Comparison of ENCODE assay signal across 14 cellular contexts in the genomic region with DNA sequence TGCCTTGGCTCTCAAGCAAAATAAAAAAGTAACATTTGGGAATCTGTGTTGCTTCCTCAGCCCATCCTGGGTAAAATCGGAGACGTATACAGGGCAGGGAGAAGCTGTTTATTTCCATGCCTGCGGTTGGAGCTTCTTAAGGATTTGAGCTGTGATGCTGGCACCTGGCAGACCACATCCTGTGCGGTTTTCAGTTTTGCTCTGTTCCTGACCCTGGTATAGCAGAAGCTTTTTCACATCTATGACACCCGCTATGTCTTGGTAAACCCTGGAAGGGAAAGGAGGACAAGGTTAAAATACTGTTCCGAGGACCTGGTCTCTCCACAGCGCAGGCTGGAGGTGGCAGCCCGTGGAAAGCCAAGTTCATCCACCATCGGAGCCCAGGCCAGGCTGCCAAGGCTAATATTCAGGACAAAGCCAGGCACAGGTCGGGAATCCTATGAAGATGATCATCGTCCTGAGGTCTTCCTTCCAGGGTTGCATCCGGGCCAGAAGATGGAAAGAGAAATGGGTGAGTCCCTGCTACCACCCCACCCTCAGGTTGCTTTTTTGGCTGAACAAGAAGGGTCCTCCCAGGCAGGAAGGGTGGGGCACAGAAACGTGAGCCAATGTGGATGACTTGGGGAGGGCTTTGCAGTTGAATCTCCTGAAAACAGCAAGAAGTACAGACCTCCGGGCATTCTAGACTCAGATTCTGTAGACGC. TPM values are rescaled to one million over a fixed set of nuclear protein-coding genes. Genes with fewer than 3 reads are reported as not detected.
DNase-seq lines count a peak whose midpoint lies in the region; ATAC-seq and TF ChIP-seq lines count a peak whose summit lies in the region.
"Not testable (repeated sequence)": the region's sequence is repeated elsewhere in the genome, so short reads cannot be mapped to it uniquely, and the experiment has no call there.
"Had no signal": no experiment of that assay in that cellular context is flagged by ENCODE, and none has a peak within 500 bp of the region (broad histone marks: within the 10 kb centered on the region; RNA-seq: fewer than 3 reads in every experiment).

No MANE protein-coding gene starts in this region.

- peaks cover 16% of the 10 kb centered on the region for H3K4me1 Mint-ChIP-seq in CD8-positive, alpha-beta T cell (ENCODE audit: low read depth)
- H3K4me1 Mint-ChIP-seq in activated CD4-positive, alpha-beta T cell treated with anti-CD3 and anti-CD28 coated beads for 36 hours = peaks cover 35% of the 10 kb centered on the region
- H3K4me1 Mint-ChIP-seq in activated T-cell treated with anti-CD3 and anti-CD28 coated beads, Interleukin-2, amount 50 U/mL, for 72 hours (ENCODE audit: low read depth) = peaks cover 35% of the 10 kb centered on the region
- peaks cover 26% of the 10 kb centered on the region for H3K4me1 Mint-ChIP-seq in activated naive CD8-positive, alpha-beta T cell treated with anti-CD3 and anti-CD28 coated beads, Interleukin-2, amount 50 U/mL, for 24 hours
- peaks cover 14 to 31% (median 23%) of the 10 kb centered on the region in 7 donors for H3K4me1 Mint-ChIP-seq in naive thymus-derived CD4-positive, alpha-beta T cell

- not testable (repeated sequence) for H3K9me3 ChIP-seq in CD8-positive, alpha-beta T cell (ENCODE audit: low read length); OCI-LY3 (ENCODE audit: insufficient read depth, low read length); naive thymus-derived CD4-positive, alpha-beta T cell (ENCODE audit: control insufficient read depth in 2 of 3, low read length in 3 of 3); thymus (ENCODE audit: control insufficient read depth)

- H3K79me2 ChIP-seq in OCI-LY3 (ENCODE audit: low read length) = not testable (repeated sequence)

- intact Hi-C loops in CD8-positive, alpha-beta T cell (cut with DNase I, micrococcal nuclease); activated CD4-positive, alpha-beta T cell treated with anti-CD3 and anti-CD28 coated beads for 36 hours (cut with DNase I, micrococcal nuclease); naive thymus-derived CD4-positive, alpha-beta T cell (cut with micrococcal nuclease): not testable (repeated sequence)

- not testable (repeated sequence) for DNase-seq in CD8-positive, alpha-beta T cell; activated T-cell treated with anti-CD3 and anti-CD28 coated beads, Interleukin-2, amount 50 U/mL, for 72 hours; activated naive CD8-positive, alpha-beta T cell treated with anti-CD3 and anti-CD28 coated beads, Interleukin-2, amount 50 U/mL, for 24 hours
- peak; percentile 49 for DNase-seq in HT1080 (ENCODE audit: low read depth)
- DNase-seq in activated CD4-positive, alpha-beta T cell treated with anti-CD3 and anti-CD28 coated beads for 36 hours = peak; percentile 46
- DNase-seq in naive thymus-derived CD4-positive, alpha-beta T cell = peak in 4 of 9 donors; percentile 11 to 28 (median 20)

- peak overlapping the region; percentile 10; the same call in 1 of the 2 replicates for H3K4me2 ChIP-seq in OCI-LY3 (ENCODE audit: low read length)

- H3K27me3 ChIP-seq in CD8-positive, alpha-beta T cell (ENCODE audit: insufficient read depth, low read length); naive thymus-derived CD4-positive, alpha-beta T cell (ENCODE audit: control insufficient read depth in 2 of 2, insufficient read depth in 2 of 2, low read length in 2 of 2); thymus (ENCODE audit: control insufficient read depth, insufficient read depth): not testable (repeated sequence)
- peaks cover 54% of the 10 kb centered on the region for H3K27me3 ChIP-seq in OCI-LY3 (ENCODE audit: low read depth, low read length)

- H3K4me3 Mint-ChIP-seq in CD8-positive, alpha-beta T cell = peak overlapping the region; percentile 43
- H3K4me3 Mint-ChIP-seq in activated CD4-positive, alpha-beta T cell treated with anti-CD3 and anti-CD28 coated beads for 36 hours; activated naive CD8-positive, alpha-beta T cell treated with anti-CD3 and anti-CD28 coated beads, Interleukin-2, amount 50 U/mL, for 24 hours: not testable (repeated sequence)
- H3K4me3 Mint-ChIP-seq in activated T-cell treated with anti-CD3 and anti-CD28 coated beads, Interleukin-2, amount 50 U/mL, for 72 hours = peak overlapping the region; percentile 12 to 27
- H3K4me3 Mint-ChIP-seq in naive thymus-derived CD4-positive, alpha-beta T cell = peak overlapping the region; percentile 37 to 79 (median 58)

- H3K4me1 ChIP-seq in CD8-positive, alpha-beta T cell (ENCODE audit: insufficient read depth, low read length); naive thymus-derived CD4-positive, alpha-beta T cell (ENCODE audit: control insufficient read depth in 2 of 2, insufficient read depth in 2 of 2, low read length in 2 of 2); thymus (ENCODE audit: control insufficient read depth, insufficient read depth, low read length): not testable (repeated sequence)
- H3K4me1 ChIP-seq in OCI-LY3 (ENCODE audit: low read length) = peaks cover 21% of the 10 kb centered on the region

- TF ChIP-seq CTCF in CD8-positive, alpha-beta T cell (IDR thresholded peaks at IDR 0.05); OCI-LY3 (IDR thresholded peaks at IDR 0.05; ENCODE audit: low read depth, low read length): not testable (repeated sequence)

- CTCF ChIA-PET in CD8-positive, alpha-beta T cell (lab: Charles Lee); activated CD4-positive, alpha-beta T cell treated with anti-CD3 and anti-CD28 coated beads for 36 hours (lab: Charles Lee); naive thymus-derived CD4-positive, alpha-beta T cell (lab: Charles Lee): not testable (repeated sequence)

- not testable (repeated sequence) for H3K9ac ChIP-seq in OCI-LY3 (ENCODE audit: low read length)

- H3K36me3 ChIP-seq in CD8-positive, alpha-beta T cell (ENCODE audit: insufficient read depth, low read length); OCI-LY3 (replicated peaks; ENCODE audit: low read depth, low read length); naive thymus-derived CD4-positive, alpha-beta T cell (ENCODE audit: control insufficient read depth in 2 of 3, insufficient read depth in 3 of 3, low read length in 3 of 3); thymus (ENCODE audit: control insufficient read depth, insufficient read depth): not testable (repeated sequence)

- H3K4me3 ChIP-seq in CD8-positive, alpha-beta T cell (ENCODE audit: low read depth, low read length); OCI-LY3 (ENCODE audit: low read length); naive thymus-derived CD4-positive, alpha-beta T cell (ENCODE audit: low read length): not testable (repeated sequence)
- H3K4me3 ChIP-seq in thymus (ENCODE audit: low read length) = peak overlapping the region; percentile 21

- POLR2A ChIA-PET in CD8-positive, alpha-beta T cell (lab: Charles Lee); activated CD4-positive, alpha-beta T cell treated with anti-CD3 and anti-CD28 coated beads for 36 hours (lab: Charles Lee): not testable (repeated sequence)
- POLR2A ChIA-PET in naive thymus-derived CD4-positive, alpha-beta T cell (lab: Charles Lee) = interaction anchor here (1.0 kb wide), 1 partner anchor 49 kb away, joined by 3 read pairs; the partner anchor contains the start of gene LENG8

- H3K27ac ChIP-seq in CD8-positive, alpha-beta T cell (ENCODE audit: low read depth, low read length); OCI-LY3 (ENCODE audit: low read length); naive thymus-derived CD4-positive, alpha-beta T cell (ENCODE audit: low read depth, low read length): not testable (repeated sequence)
- H3K27ac ChIP-seq in thymus (ENCODE audit: low read depth) = peak overlapping the region; percentile 52

- not testable (repeated sequence) for H2AFZ ChIP-seq in OCI-LY3 (ENCODE audit: low read depth, low read length)

- H4K20me1 ChIP-seq in OCI-LY3 (ENCODE audit: insufficient read depth, low read length) = not testable (repeated sequence)

- H3K36me3 Mint-ChIP-seq in CD8-positive, alpha-beta T cell; activated CD4-positive, alpha-beta T cell treated with anti-CD3 and anti-CD28 coated beads for 36 hours (ENCODE audit: low read depth); activated T-cell treated with anti-CD3 and anti-CD28 coated beads, Interleukin-2, amount 50 U/mL, for 72 hours (ENCODE audit: insufficient read depth in 2 of 2); activated naive CD8-positive, alpha-beta T cell treated with anti-CD3 and anti-CD28 coated beads, Interleukin-2, amount 50 U/mL, for 24 hours (ENCODE audit: low read depth); naive thymus-derived CD4-positive, alpha-beta T cell: not testable (repeated sequence)

- WGBS in thymus = 34% methylated on average over 9 of the region's 15 CpGs

- peak; percentile 79 for ATAC-seq in CD8-positive, alpha-beta T cell
- peak; percentile 80 for ATAC-seq in activated CD4-positive, alpha-beta T cell treated with anti-CD3 and anti-CD28 coated beads for 36 hours
- peak; percentile 74 to 75 for ATAC-seq in activated T-cell treated with anti-CD3 and anti-CD28 coated beads, Interleukin-2, amount 50 U/mL, for 72 hours (replicated peaks in 1 of 2)
- ATAC-seq in activated naive CD8-positive, alpha-beta T cell treated with anti-CD3 and anti-CD28 coated beads, Interleukin-2, amount 50 U/mL, for 24 hours = peak; percentile 57
- peak; percentile 73 for ATAC-seq in naive thymus-derived CD4-positive, alpha-beta T cell

- peaks cover 27% of the 10 kb centered on the region for H3K27me3 Mint-ChIP-seq in CD8-positive, alpha-beta T cell (ENCODE audit: low read depth)
- peaks cover 23% of the 10 kb centered on the region for H3K27me3 Mint-ChIP-seq in activated CD4-positive, alpha-beta T cell treated with anti-CD3 and anti-CD28 coated beads for 36 hours
- H3K27me3 Mint-ChIP-seq in activated T-cell treated with anti-CD3 and anti-CD28 coated beads, Interleukin-2, amount 50 U/mL, for 72 hours (ENCODE audit: low read depth) = peaks cover 41% of the 10 kb centered on the region
- peaks cover 44% of the 10 kb centered on the region for H3K27me3 Mint-ChIP-seq in activated naive CD8-positive, alpha-beta T cell treated with anti-CD3 and anti-CD28 coated beads, Interleukin-2, amount 50 U/mL, for 24 hours
- peaks cover 6 to 42% (median 24%) of the 10 kb centered on the region in 5 donors for H3K27me3 Mint-ChIP-seq in naive thymus-derived CD4-positive, alpha-beta T cell

- not testable (repeated sequence) for H3K27ac Mint-ChIP-seq in CD8-positive, alpha-beta T cell; activated CD4-positive, alpha-beta T cell treated with anti-CD3 and anti-CD28 coated beads for 36 hours; activated T-cell treated with anti-CD3 and anti-CD28 coated beads, Interleukin-2, amount 50 U/mL, for 72 hours; activated naive CD8-positive, alpha-beta T cell treated with anti-CD3 and anti-CD28 coated beads, Interleukin-2, amount 50 U/mL, for 24 hours
- H3K27ac Mint-ChIP-seq in naive thymus-derived CD4-positive, alpha-beta T cell = peak overlapping the region in 1 of 9 donors; percentile 65

- H3K9me3 Mint-ChIP-seq in CD8-positive, alpha-beta T cell; activated CD4-positive, alpha-beta T cell treated with anti-CD3 and anti-CD28 coated beads for 36 hours (ENCODE audit: low read depth); activated T-cell treated with anti-CD3 and anti-CD28 coated beads, Interleukin-2, amount 50 U/mL, for 72 hours; activated naive CD8-positive, alpha-beta T cell treated with anti-CD3 and anti-CD28 coated beads, Interleukin-2, amount 50 U/mL, for 24 hours; naive thymus-derived CD4-positive, alpha-beta T cell: not testable (repeated sequence)

RNA-seq across cellular contexts. Expression of gene LAIR2, which starts 4.7 kb away (rescaled TPM):
- total RNA-seq in CD8-positive, alpha-beta T cell = not detected
- total RNA-seq in HT1080 (2014; rRNA removed; shearing (Covaris generic)) = not detected in 2 replicates
- not detected in 2 replicates for polyA plus RNA-seq in HT1080 (2015; cell fraction: cytosol; rRNA removed)
- polyA plus RNA-seq in HT1080 (2015; cell fraction: nucleus; rRNA removed) = not detected in 2 replicates
- total RNA-seq in activated CD4-positive, alpha-beta T cell treated with anti-CD3 and anti-CD28 coated beads for 36 hours = 1 to 10 TPM; 3.7 to 5.1 TPM
- total RNA-seq in activated T-cell treated with anti-CD3 and anti-CD28 coated beads, Interleukin-2, amount 50 U/mL, for 72 hours = 10 to 100 TPM in 1 of 2 donors, under 1 TPM in 1; 0.83 to 14.2 TPM
- total RNA-seq in naive thymus-derived CD4-positive, alpha-beta T cell = 10 to 100 TPM in 1 of 5 experiments, 1 to 10 TPM in 2, under 1 TPM in 1, not detected in 1; 0.85 to 12.8 (median 2.2) TPM
- polyA plus RNA-seq in naive thymus-derived CD4-positive, alpha-beta T cell = 1 to 10 TPM; 2.5 to 5.5 TPM
- polyA plus RNA-seq in thymus = 18.5 TPM
- total RNA-seq: Calu3, GM23248, IMR-90, SK-MEL-5 had no signal
- polyA plus RNA-seq: AG04450, BJ, GM23248, IMR-90 had no signal

RNA-seq across cellular contexts. Expression of gene CDC42EP5, which starts 24.8 kb away (rescaled TPM):
- total RNA-seq in CD8-positive, alpha-beta T cell = not detected
- total RNA-seq in HT1080 (2014; rRNA removed; shearing (Covaris generic)) = 1.7 and 1.8 TPM in 2 replicates
- polyA plus RNA-seq in HT1080 (2015; cell fraction: cytosol; rRNA removed) = 0.76 and 0.90 TPM in 2 replicates
- 0.34 and 0.65 TPM in 2 replicates for polyA plus RNA-seq in HT1080 (2015; cell fraction: nucleus; rRNA removed)
- under 1 TPM in 1 of 2 experiments, not detected in 1; 0.55 TPM for total RNA-seq in activated CD4-positive, alpha-beta T cell treated with anti-CD3 and anti-CD28 coated beads for 36 hours
- total RNA-seq in activated T-cell treated with anti-CD3 and anti-CD28 coated beads, Interleukin-2, amount 50 U/mL, for 72 hours = under 1 TPM in 1 of 2 donors, not detected in 1; 0.30 TPM
- not detected for total RNA-seq in naive thymus-derived CD4-positive, alpha-beta T cell
- polyA plus RNA-seq in naive thymus-derived CD4-positive, alpha-beta T cell = not detected
- 5.2 TPM for polyA plus RNA-seq in thymus

RNA-seq across cellular contexts. Expression of gene LENG9, which starts 34.3 kb away (rescaled TPM):
- 1 to 10 TPM; 2.3 to 2.7 TPM for total RNA-seq in CD8-positive, alpha-beta T cell
- total RNA-seq in HT1080 (2014; rRNA removed; shearing (Covaris generic)) = 5.4 and 6.5 TPM in 2 replicates
- polyA plus RNA-seq in HT1080 (2015; cell fraction: cytosol; rRNA removed) = 3.7 and 6.0 TPM in 2 replicates
- polyA plus RNA-seq in HT1080 (2015; cell fraction: nucleus; rRNA removed) = 3.9 and 6.1 TPM in 2 replicates
- total RNA-seq in activated CD4-positive, alpha-beta T cell treated with anti-CD3 and anti-CD28 coated beads for 36 hours = 1 to 10 TPM; 5.0 to 5.1 TPM
- 1 to 10 TPM; 3.1 to 5.8 TPM for total RNA-seq in activated T-cell treated with anti-CD3 and anti-CD28 coated beads, Interleukin-2, amount 50 U/mL, for 72 hours
- 1 to 10 TPM; 3.5 to 6.1 (median 4.3) TPM for total RNA-seq in naive thymus-derived CD4-positive, alpha-beta T cell
- polyA plus RNA-seq in naive thymus-derived CD4-positive, alpha-beta T cell = under 1 TPM; 0.09 to 0.16 TPM
- 2.2 TPM for polyA plus RNA-seq in thymus

RNA-seq across cellular contexts. Expression of gene LENG8, which starts 48.9 kb away (rescaled TPM):
- 100 to 1,000 TPM; 514 to 558 TPM for total RNA-seq in CD8-positive, alpha-beta T cell
- total RNA-seq in HT1080 (2014; rRNA removed; shearing (Covaris generic)) = 13.9 and 20.3 TPM in 2 replicates
- polyA plus RNA-seq in HT1080 (2015; cell fraction: cytosol; rRNA removed) = 18.3 and 22.0 TPM in 2 replicates
- 366 and 486 TPM in 2 replicates for polyA plus RNA-seq in HT1080 (2015; cell fraction: nucleus; rRNA removed)
- total RNA-seq in activated CD4-positive, alpha-beta T cell treated with anti-CD3 and anti-CD28 coated beads for 36 hours = 100 to 1,000 TPM; 156 to 221 TPM
- 100 to 1,000 TPM; 221 to 283 TPM for total RNA-seq in activated T-cell treated with anti-CD3 and anti-CD28 coated beads, Interleukin-2, amount 50 U/mL, for 72 hours
- 100 to 1,000 TPM; 238 to 685 (median 503) TPM for total RNA-seq in naive thymus-derived CD4-positive, alpha-beta T cell
- 10 to 100 TPM in 1 of 2 donors, 1 to 10 TPM in 1; 6.2 to 16.8 TPM for polyA plus RNA-seq in naive thymus-derived CD4-positive, alpha-beta T cell
- polyA plus RNA-seq in thymus = 151 TPM
